In genomic region chr6:11367638-11368199, GRCh38 we compare ENCODE assay signal across 10 cellular contexts.
DNase-seq lines count a peak whose midpoint lies in the region; ATAC-seq and TF ChIP-seq lines count a peak whose summit lies in the region.
"Had no signal": no experiment of that assay in that cellular context is flagged by ENCODE, and none has a peak within 500 bp of the region (broad histone marks: within the 10 kb centered on the region; RNA-seq: fewer than 3 reads in every experiment).

No MANE protein-coding gene starts in this region.

- H3K27me3 Mint-ChIP-seq in activated CD4-positive, alpha-beta T cell treated with anti-CD3 and anti-CD28 coated beads, Interleukin-2, amount 10 ng/mL, durations not matched to agents 24 days and 14 days, result no peaks in the 10 kb centered on the region
- no peaks in the 10 kb centered on the region for H3K27me3 Mint-ChIP-seq in activated CD4-positive, alpha-beta memory T cell treated with anti-CD3 and anti-CD28 coated beads, Interleukin-2, amount 10 ng/mL, durations not matched to agents 7 days and 5 days
- no peaks in the 10 kb centered on the region for H3K27me3 Mint-ChIP-seq in stimulated activated memory B cell treated with anti-CD40 and anti-IgM and Interleukin-4, amounts not matched to agents 10 μg/mL and 1 μg/mL and 100 μg/mL, for 72 hours

- intact Hi-C loops in activated CD4-positive, alpha-beta T cell treated with anti-CD3 and anti-CD28 coated beads, Interleukin-2, amount 10 ng/mL, durations not matched to agents 24 days and 14 days (cut with micrococcal nuclease), result loop anchor here (1.0 to 5.0 kb wide), 4 partner anchors 15 to 345 kb away; no protein-coding TSS in a partner anchor

- no peaks in the 10 kb centered on the region for H3K36me3 ChIP-seq in kidney epithelial cell (ENCODE audit: control insufficient read depth, insufficient read depth, low read length)

- CTCF ChIA-PET in activated CD4-positive, alpha-beta memory T cell treated with anti-CD3 and anti-CD28 coated beads, Interleukin-2, amount 10 ng/mL, durations not matched to agents 7 days and 5 days (lab: Charles Lee), result interaction anchor here (1.0 to 4.0 kb wide), 6 partner anchors 14 to 223 kb away, joined by 3 to 22 read pairs (median 3); no protein-coding TSS in a partner anchor

- peak overlapping the region; percentile 62 for H3K4me3 Mint-ChIP-seq in activated CD4-positive, alpha-beta T cell treated with anti-CD3 and anti-CD28 coated beads, Interleukin-2, amount 10 ng/mL, durations not matched to agents 24 days and 14 days
- no peak overlapping the region for H3K4me3 Mint-ChIP-seq in activated CD4-positive, alpha-beta memory T cell treated with anti-CD3 and anti-CD28 coated beads, Interleukin-2, amount 10 ng/mL, durations not matched to agents 7 days and 5 days
- no peak overlapping the region for H3K4me3 Mint-ChIP-seq in stimulated activated memory B cell treated with anti-CD40 and anti-IgM and Interleukin-4, amounts not matched to agents 10 μg/mL and 1 μg/mL and 100 μg/mL, for 72 hours

- peaks cover 4% of the 10 kb centered on the region for H3K9me3 Mint-ChIP-seq in activated CD4-positive, alpha-beta T cell treated with anti-CD3 and anti-CD28 coated beads, Interleukin-2, amount 10 ng/mL, durations not matched to agents 24 days and 14 days
- H3K9me3 Mint-ChIP-seq in activated CD4-positive, alpha-beta memory T cell treated with anti-CD3 and anti-CD28 coated beads, Interleukin-2, amount 10 ng/mL, durations not matched to agents 7 days and 5 days, result peaks cover 4% of the 10 kb centered on the region
- H3K9me3 Mint-ChIP-seq in stimulated activated memory B cell treated with anti-CD40 and anti-IgM and Interleukin-4, amounts not matched to agents 10 μg/mL and 1 μg/mL and 100 μg/mL, for 72 hours, result peaks cover 2% of the 10 kb centered on the region

- H3K4me1 Mint-ChIP-seq in activated CD4-positive, alpha-beta T cell treated with anti-CD3 and anti-CD28 coated beads, Interleukin-2, amount 10 ng/mL, durations not matched to agents 24 days and 14 days, result peaks cover 70% of the 10 kb centered on the region
- peaks cover 74% of the 10 kb centered on the region for H3K4me1 Mint-ChIP-seq in activated CD4-positive, alpha-beta memory T cell treated with anti-CD3 and anti-CD28 coated beads, Interleukin-2, amount 10 ng/mL, durations not matched to agents 7 days and 5 days
- peaks cover 87% of the 10 kb centered on the region for H3K4me1 Mint-ChIP-seq in stimulated activated memory B cell treated with anti-CD40 and anti-IgM and Interleukin-4, amounts not matched to agents 10 μg/mL and 1 μg/mL and 100 μg/mL, for 72 hours

- no peak for TF ChIP-seq CTCF in kidney epithelial cell (IDR thresholded peaks at IDR 0.05; ENCODE audit: insufficient read depth, low read length, poor library complexity, severe bottlenecking)

- peaks cover 54% of the 10 kb centered on the region for H3K36me3 Mint-ChIP-seq in activated CD4-positive, alpha-beta T cell treated with anti-CD3 and anti-CD28 coated beads, Interleukin-2, amount 10 ng/mL, durations not matched to agents 24 days and 14 days (ENCODE audit: low read depth)
- peaks cover 62% of the 10 kb centered on the region for H3K36me3 Mint-ChIP-seq in activated CD4-positive, alpha-beta memory T cell treated with anti-CD3 and anti-CD28 coated beads, Interleukin-2, amount 10 ng/mL, durations not matched to agents 7 days and 5 days (ENCODE audit: low read depth)
- peaks cover 19% of the 10 kb centered on the region for H3K36me3 Mint-ChIP-seq in stimulated activated memory B cell treated with anti-CD40 and anti-IgM and Interleukin-4, amounts not matched to agents 10 μg/mL and 1 μg/mL and 100 μg/mL, for 72 hours

- POLR2A ChIA-PET in activated CD4-positive, alpha-beta memory T cell treated with anti-CD3 and anti-CD28 coated beads, Interleukin-2, amount 10 ng/mL, durations not matched to agents 7 days and 5 days (lab: Charles Lee), result interaction anchor here (0.8 to 9.1 kb wide), 15 partner anchors 13 to 169 kb away, joined by 3 to 102 read pairs (median 5); partner anchors contain the start of gene NEDD9

- no peak for ATAC-seq in stimulated activated memory B cell treated with anti-CD40 and anti-IgM and Interleukin-4, amounts not matched to agents 10 μg/mL and 1 μg/mL and 100 μg/mL, for 72 hours
- no peak for ATAC-seq in GM18520 (IDR thresholded peaks at IDR 0.05; ENCODE audit: unreplicated experiment)

- no peak overlapping the region for H3K4me3 ChIP-seq in kidney epithelial cell (ENCODE audit: low read depth, low read length)

- DNase-seq in activated CD4-positive, alpha-beta T cell treated with anti-CD3 and anti-CD28 coated beads, Interleukin-2, amount 10 ng/mL, durations not matched to agents 24 days and 14 days, result no peak
- no peak for DNase-seq in activated CD4-positive, alpha-beta T cell treated with anti-CD3 and anti-CD28 coated beads for 48 hours
- DNase-seq in activated CD4-positive, alpha-beta memory T cell treated with anti-CD3 and anti-CD28 coated beads, Interleukin-2, amount 10 ng/mL, durations not matched to agents 7 days and 5 days, result no peak
- DNase-seq in kidney epithelial cell (ENCODE audit: low read depth) (peak; percentile 86), KG1 (lab: John Stamatoyannopoulos, UW) (no peak), NCI-H2029 (lab: John Stamatoyannopoulos, UW) (no peak)
- DNase-seq: GDM1, Kasumi-1 had no signal

- no peaks in the 10 kb centered on the region for H3K27me3 ChIP-seq in kidney epithelial cell (ENCODE audit: control insufficient read depth, insufficient read depth, low read length)

- peak overlapping the region; percentile 86 for H3K27ac Mint-ChIP-seq in activated CD4-positive, alpha-beta T cell treated with anti-CD3 and anti-CD28 coated beads, Interleukin-2, amount 10 ng/mL, durations not matched to agents 24 days and 14 days
- peak overlapping the region; percentile 62 for H3K27ac Mint-ChIP-seq in activated CD4-positive, alpha-beta memory T cell treated with anti-CD3 and anti-CD28 coated beads, Interleukin-2, amount 10 ng/mL, durations not matched to agents 7 days and 5 days
- peak overlapping the region; percentile 68 for H3K27ac Mint-ChIP-seq in stimulated activated memory B cell treated with anti-CD40 and anti-IgM and Interleukin-4, amounts not matched to agents 10 μg/mL and 1 μg/mL and 100 μg/mL, for 72 hours
